Comparison of ENCODE assay signal across 11 cellular contexts in genomic region chr22:42905702-42906183, GRCh38. TPM values are rescaled to one million over a fixed set of nuclear protein-coding genes. Genes with fewer than 3 reads are reported as not detected.
A peak's percentile ranks its signal among the peaks of the same experiment; 100 is the strongest.
DNase-seq lines count a peak whose midpoint lies in the region; ATAC-seq, FAIRE-seq and TF ChIP-seq lines count a peak whose summit lies in the region.
"Had no signal": no experiment of that assay in that cellular context is flagged by ENCODE, and none has a peak within 500 bp of the region (broad histone marks: within the 10 kb centered on the region; RNA-seq: fewer than 3 reads in every experiment).

No MANE protein-coding gene starts in this region.

- no peak overlapping the region for H3K27ac Mint-ChIP-seq in astrocyte (ENCODE audit: unreplicated experiment)

- H3K9me3 ChIP-seq in astrocyte (ENCODE audit: insufficient read depth, low read depth, low read length) (no peaks in the 10 kb centered on the region), kidney (ENCODE audit: control insufficient read depth in 1 of 2, low read length in 2 of 2) (no peaks in the 10 kb centered on the region), thoracic aorta (no peaks in the 10 kb centered on the region), HAP-1 (no peaks in the 10 kb centered on the region)

- in situ Hi-C loops in HAP-1 (cut with MboI; ENCODE audit: low sequenced_read_pairs), result no loop called here

- DNase-seq in NCI-H1092 treated with DMSO at 0.1 percent for 48 hours (lab: John Stamatoyannopoulos, UW), result peak; percentile 86
- no peak for DNase-seq in astrocyte (ENCODE audit: low read depth)
- DNase-seq in kidney, result peak; percentile 89
- no peak for DNase-seq in thoracic aorta (ENCODE audit: low spot score)
- no peak for DNase-seq in HAP-1 (ENCODE audit: low spot score in 2 of 2)
- DNase-seq: effector CD4-positive, alpha-beta T cell; EL; NCI-H526 treated with DMSO at 0.1 percent for 48 hours; T1000 had no signal

- intact Hi-C loops in kidney (cut with DNase I), result no loop called here

- H3K9me3 Mint-ChIP-seq in astrocyte (ENCODE audit: unreplicated experiment), result no peaks in the 10 kb centered on the region

- no peak for ATAC-seq in thoracic aorta (ENCODE audit: insufficient number of reproducible peaks, low FRiP score, low read depth)
- ATAC-seq in GM18502 (IDR thresholded peaks at IDR 0.05; ENCODE audit: poor library complexity, unreplicated experiment), result no peak
- ATAC-seq in HG02970 (IDR thresholded peaks at IDR 0.05; ENCODE audit: low FRiP score, unreplicated experiment), result no peak

- H2AFZ ChIP-seq in astrocyte (ENCODE audit: low read depth, low read length), result no peak overlapping the region

- peaks cover 93% of the 10 kb centered on the region for H4K20me1 ChIP-seq in astrocyte (ENCODE audit: insufficient read depth, low read length)

- TF ChIP-seq CTCF in astrocyte (IDR thresholded peaks at IDR 0.05; ENCODE audit: insufficient read depth, low read depth, low read length) (no peak), kidney (IDR thresholded peaks at IDR 0.05; ENCODE audit: borderline replicate concordance, extremely low read depth, insufficient read depth) (no peak), thoracic aorta (IDR thresholded peaks at IDR 0.05) (no peak)

- no peaks in the 10 kb centered on the region for H3K27me3 ChIP-seq in astrocyte (ENCODE audit: insufficient read depth, low read length)
- H3K27me3 ChIP-seq in thoracic aorta (replicated peaks; ENCODE audit: insufficient read depth), result no peaks in the 10 kb centered on the region
- no peaks in the 10 kb centered on the region for H3K27me3 ChIP-seq in HAP-1 (ENCODE audit: low read depth)

- FAIRE-seq in astrocyte (lab: Jason Lieb, UNC), result no peak
- FAIRE-seq in kidney (lab: Jason Lieb, UNC), result no peak

- H3K27ac ChIP-seq in astrocyte (ENCODE audit: low read depth, low read length), result no peak overlapping the region
- no peak overlapping the region for H3K27ac ChIP-seq in kidney (ENCODE audit: low read depth in 2 of 2, low read length in 2 of 2)
- peak overlapping the region; percentile 69 to 83 for H3K27ac ChIP-seq in thoracic aorta

- H3K4me2 ChIP-seq in astrocyte (ENCODE audit: low read length), result peak overlapping the region; percentile 20

- peaks cover 3% of the 10 kb centered on the region for H3K36me3 ChIP-seq in astrocyte (ENCODE audit: insufficient read depth, low read length)
- peaks cover 0 to 24% of the 10 kb centered on the region in 2 donors for H3K36me3 ChIP-seq in kidney (ENCODE audit: control insufficient read depth in 1 of 2, insufficient read depth in 2 of 2, low read length in 2 of 2)
- peaks cover 10% of the 10 kb centered on the region for H3K36me3 ChIP-seq in thoracic aorta
- H3K36me3 ChIP-seq in HAP-1 (replicated peaks), result no peaks in the 10 kb centered on the region; the same call in 1 of the 2 replicates

- peaks cover 25% of the 10 kb centered on the region for H3K36me3 Mint-ChIP-seq in astrocyte (ENCODE audit: low read depth, unreplicated experiment)

- peaks cover 58% of the 10 kb centered on the region for H3K79me2 ChIP-seq in astrocyte (ENCODE audit: insufficient read depth, low read length)

- peaks cover 3% of the 10 kb centered on the region for H3K4me1 Mint-ChIP-seq in astrocyte (ENCODE audit: low read depth, unreplicated experiment)

- H3K9ac ChIP-seq in astrocyte (ENCODE audit: low read length) (no peak overlapping the region), kidney (ENCODE audit: low read length in 2 of 2) (no peak overlapping the region)

- no peaks in the 10 kb centered on the region for H3K27me3 Mint-ChIP-seq in astrocyte (ENCODE audit: low read depth, unreplicated experiment)

- H3K4me3 ChIP-seq in astrocyte (ENCODE audit: insufficient read depth, low read depth, low read length) (no peak overlapping the region), kidney (ENCODE audit: low read length in 2 of 2) (no peak overlapping the region), thoracic aorta (no peak overlapping the region), HAP-1 (no peak overlapping the region)

- peaks cover 14% of the 10 kb centered on the region for H3K4me1 ChIP-seq in astrocyte (ENCODE audit: insufficient read depth, low read length)
- H3K4me1 ChIP-seq in kidney (ENCODE audit: control insufficient read depth in 1 of 2, insufficient read depth in 1 of 2, low read depth in 1 of 2, low read length in 2 of 2), result peaks cover 0 to 13% of the 10 kb centered on the region in 2 donors
- H3K4me1 ChIP-seq in thoracic aorta (ENCODE audit: control insufficient read depth in 1 of 2, low read depth in 2 of 2), result peaks cover 35 to 79% of the 10 kb centered on the region in 2 donors
- H3K4me1 ChIP-seq in HAP-1, result no peaks in the 10 kb centered on the region

- no peak overlapping the region for H3K4me3 Mint-ChIP-seq in astrocyte (ENCODE audit: unreplicated experiment)

RNA-seq across cellular contexts. Expression of gene ARFGAP3, which starts 48.7 kb away (rescaled TPM):
- total RNA-seq in astrocyte, result 59.5 and 64.1 TPM in 2 replicates
- total RNA-seq in kidney, result 97.3 TPM
- polyA plus RNA-seq in kidney (ENCODE audit: insufficient read depth, low read depth, low replicate concordance), result 29.9 TPM
- 10 to 100 TPM; 52.9 to 68.9 TPM for total RNA-seq in thoracic aorta

Comparison
In these comparisons a context has a peak if more than half of its experiments do, and no peak if none do; other contexts are left out.
1. DNase-seq: peak in NCI-H1092 treated with DMSO at 0.1 percent for 48 hours (single experiment) and kidney (single experiment); none in astrocyte (single experiment), thoracic aorta (single experiment) and HAP-1 (0 of 2).
2. H3K27ac ChIP-seq: peak in thoracic aorta (2 of 2); none in astrocyte (single experiment) and kidney (0 of 2).